Comparison of ENCODE assay signal across 20 cellular contexts in genomic region chr10:87684001-87684628, GRCh38. TPM values are rescaled to one million over a fixed set of nuclear protein-coding genes. Genes with fewer than 3 reads are reported as not detected.
A peak's percentile ranks its signal among the peaks of the same experiment; 100 is the strongest.
DNase-seq lines count a peak whose midpoint lies in the region; ATAC-seq, FAIRE-seq and TF ChIP-seq lines count a peak whose summit lies in the region.
"Had no signal": no experiment of that assay in that cellular context is flagged by ENCODE, and none has a peak within 500 bp of the region (broad histone marks: within the 10 kb centered on the region; RNA-seq: fewer than 3 reads in every experiment).

No MANE protein-coding gene starts in this region.

- H2BK20ac ChIP-seq in H1 (ENCODE audit: low read length) = no peak overlapping the region

- WGBS in H1 (ENCODE audit: extremely low coverage in 1 of 2, insufficient coverage in 1 of 2, insufficient read length in 1 of 2, insufficient replicate concordance in 2 of 2, low coverage in 1 of 2, low lambda C conversion rate in 2 of 2, missing lambda C conversion rate in 1 of 2), 2 experiments = 81% methylated on average over 7 of the region's 7 CpGs; no CpG with 5 or more reads in 1 of the 2 experiments

- no peak overlapping the region for H3K23ac ChIP-seq in H1 (ENCODE audit: insufficient read length)

- no peak for TF ChIP-seq CTCF in H1 (IDR thresholded peaks at IDR 0.05; ENCODE audit: control extremely low read depth in 1 of 3, insufficient read depth in 1 of 3, low read depth in 1 of 3, low read length in 3 of 3)

- H2BK120ac ChIP-seq in H1 (replicated peaks; ENCODE audit: low read depth, low read length) = no peak overlapping the region

- peak overlapping the region; percentile 28; the same call in 1 of the 2 replicates for H2BK12ac ChIP-seq in H1 (ENCODE audit: low read depth, low read length)

- H3K4ac ChIP-seq in H1 (replicated peaks; ENCODE audit: insufficient read length, low read depth, low read length) = no peak overlapping the region

- no peaks in the 10 kb centered on the region for H3K23me2 ChIP-seq in H1 (ENCODE audit: low read depth, low read length)

- H3K27me3 ChIP-seq in H1 (replicated peaks in 1 of 4; ENCODE audit: control insufficient read depth in 3 of 4, extremely low read depth in 1 of 4, insufficient read depth in 3 of 4, low read length in 3 of 4) = no peaks in the 10 kb centered on the region

- H3K27ac ChIP-seq in H1 (ENCODE audit: low read depth, low read length) = no peak overlapping the region
- H3K27ac ChIP-seq: A549 had no signal

- ATAC-seq in stimulated activated naive CD8-positive, alpha-beta T cell treated with anti-CD3 and anti-CD28 coated beads, Interleukin-15, Interleukin-2, amounts not matched to agents 100 U/mL and 50 U/mL, for 24 hours = no peak
- ATAC-seq: A549 had no signal

- H4K8ac ChIP-seq in H1 (ENCODE audit: extremely low read depth, insufficient read depth, low read length) = no peak overlapping the region

- no peak for FAIRE-seq in H1 (lab: Jason Lieb, UNC)
- FAIRE-seq: A549, GM12892 had no signal

- H3K36me3 ChIP-seq in H1 (ENCODE audit: control insufficient read depth in 2 of 4, insufficient read depth in 4 of 4, low read length in 3 of 4) = no peaks in the 10 kb centered on the region; a peak in 1 of 8 replicates

- no peak overlapping the region for H3K4me2 ChIP-seq in H1 (ENCODE audit: insufficient read depth in 1 of 2, low read depth in 2 of 2, low read length in 2 of 2)
- H3K4me2 ChIP-seq: A549 had no signal

- H4K91ac ChIP-seq in H1 (replicated peaks; ENCODE audit: insufficient read length, low read length) = no peak overlapping the region

- H2AK5ac ChIP-seq in H1 (ENCODE audit: low read depth, low read length) = no peak overlapping the region

- peaks cover 0 to 2% of the 10 kb centered on the region in 2 experiments for H4K20me1 ChIP-seq in H1 (replicated peaks in 1 of 2; ENCODE audit: control insufficient read depth in 1 of 2, insufficient read depth in 2 of 2, low read length in 2 of 2)

- CTCF ChIA-PET in H1 (lab: Charles Lee; ENCODE audit: partially characterized antibody) = interaction anchor here (1.2 to 1.5 kb wide), 3 partner anchors 22 to 50 kb away, joined by 3 to 6 read pairs (median 4); no protein-coding TSS in a partner anchor

- no peak overlapping the region for H2AFZ ChIP-seq in H1 (ENCODE audit: low read length)

- H3K79me2 ChIP-seq in H1 (ENCODE audit: control insufficient read depth in 1 of 2, insufficient read depth in 2 of 2, low read length in 2 of 2) = peaks cover 0 to 4% of the 10 kb centered on the region in 2 experiments; a peak in 1 of 4 replicates

- H3K56ac ChIP-seq in H1 (replicated peaks; ENCODE audit: insufficient read length, low read depth, low read length) = no peak overlapping the region

- no peak for TF ChIP-seq EP300 in H1 (IDR thresholded peaks at IDR 0.05; ENCODE audit: borderline replicate concordance in 1 of 2, low read depth in 2 of 2, low read length in 2 of 2)

- H3K18ac ChIP-seq in H1 (ENCODE audit: extremely low read depth, low read length) = no peak overlapping the region

- H3K79me1 ChIP-seq in H1 (ENCODE audit: low read depth, low read length) = no peaks in the 10 kb centered on the region

- H3K4me3 ChIP-seq in H1 (ENCODE audit: extremely low read depth in 1 of 4, insufficient read depth in 2 of 4, low read depth in 3 of 4, low read length in 4 of 4) = no peak overlapping the region
- H3K4me3 ChIP-seq: A549 had no signal

- DNase-seq in NCI-H345 (lab: John Stamatoyannopoulos, UW) (peak; percentile 70), NCI-H345 treated with DMSO at 0.1 percent for 48 hours (lab: John Stamatoyannopoulos, UW; ENCODE audit: unreplicated experiment) (no peak), H1 (ENCODE audit: low read depth in 1 of 2, low spot score in 2 of 2) (no peak), retina (peak; percentile 7), DMS153 (lab: John Stamatoyannopoulos, UW) (no peak)
- DNase-seq in stimulated activated naive CD8-positive, alpha-beta T cell treated with anti-CD3 and anti-CD28 coated beads, Interleukin-15, Interleukin-2, amounts not matched to agents 100 U/mL and 50 U/mL, for 24 hours = no peak
- DNase-seq: 8988T; ACHN; C1 segment of cervical spinal cord; Calu3; CD4-positive, alpha-beta memory T cell; COR-L47; DMS79 treated with DMSO at 0.1 percent for 48 hours; GF-D8; GOT3; H7; HCEC 1CT had no signal

- no peak for TF ChIP-seq POLR2A in H1 (IDR thresholded peaks at IDR 0.05; ENCODE audit: control extremely low read depth in 1 of 2, low read depth in 2 of 2, low read length in 2 of 2)

- H3K9me3 ChIP-seq in H1 (ENCODE audit: insufficient read depth in 2 of 2, low read depth in 1 of 2, low read length in 1 of 2) = no peaks in the 10 kb centered on the region
- H3K9me3 ChIP-seq: A549 had no signal

- H4K5ac ChIP-seq in H1 (ENCODE audit: insufficient read length, low read depth, low read length) = no peak overlapping the region

- no peaks in the 10 kb centered on the region for H3K4me1 ChIP-seq in H1 (replicated peaks in 1 of 4; ENCODE audit: control insufficient read depth in 3 of 4, insufficient read depth in 4 of 4, low read length in 3 of 4)

- POLR2A ChIA-PET in H1 (lab: Charles Lee; ENCODE audit: partially characterized antibody) = interaction anchor here (1.0 to 1.3 kb wide), 4 partner anchors 10 to 26 kb away, joined by 3 to 4 read pairs (median 3); no protein-coding TSS in a partner anchor

- TF ChIP-seq RAD21 in H1 (IDR thresholded peaks at IDR 0.05 in 1 of 2, conservative IDR thresholded peaks at IDR 0.05 in 1 of 2; ENCODE audit: low read depth in 2 of 2, low read length in 2 of 2) = no peak

- H3K9ac ChIP-seq in H1 (replicated peaks in 1 of 4; ENCODE audit: extremely low read depth in 1 of 4, low read depth in 3 of 4, low read length in 3 of 4) = no peak overlapping the region

- no peak overlapping the region for H3K14ac ChIP-seq in H1 (ENCODE audit: insufficient read length)

- H2BK5ac ChIP-seq in H1 (ENCODE audit: low read depth, low read length) = no peak overlapping the region

- no peak overlapping the region for H2BK15ac ChIP-seq in H1 (ENCODE audit: low read length)

TF ChIP-seq in H1, 55 proteins besides CTCF, POLR2A, EP300 and RAD21:
- no peak for TF ChIP-seq CREB1 (IDR thresholded peaks at IDR 0.05)
- no peak for TF ChIP-seq SIX5 (IDR thresholded peaks at IDR 0.05; ENCODE audit: low read depth, low read length)
- no peak for TF ChIP-seq CHD2 (IDR thresholded peaks at IDR 0.05; ENCODE audit: low read length)
TF ChIP-seq in H1: peak in this region for 0.

RNA-seq across cellular contexts. Expression of gene PAPSS2, which starts 24.4 kb away (rescaled TPM):
- 20.2 and 23.8 TPM in 2 replicates for total RNA-seq in H1 (2021; fragmentation: NEBNext Ultra II Directional; extraction: Animal tissue kit (Norgen Biotek cat#: 25700))
- 7.3 and 7.6 TPM in 2 replicates for polyA plus RNA-seq in H1 (2011; rRNA removed)
- polyA plus RNA-seq in H1 (2011; cell fraction: cytosol; rRNA removed) = 8.9 TPM
- 13.8 TPM for polyA plus RNA-seq in H1 (2011; cell fraction: nucleus; rRNA removed)
- 15.8 to 33.5 TPM (median 20.2 TPM) in 4 replicates for polyA plus RNA-seq in H1 (2012, experiment 1 of 2)
- polyA plus RNA-seq in H1 (2012, experiment 2 of 2) = 5.4 TPM
- 12.7 TPM for polyA plus RNA-seq in H1 (2013, experiment 1 of 2)
- 12.0 TPM for polyA plus RNA-seq in H1 (2013, experiment 2 of 2)
- 13.1 and 15.0 TPM in 2 replicates for polyA minus RNA-seq in H1 (2011; rRNA and poly(A)+ RNA removed)
- 6.2 TPM for polyA minus RNA-seq in H1 (2011; cell fraction: cytosol; rRNA and poly(A)+ RNA removed)
- 12.3 TPM for polyA minus RNA-seq in H1 (2011; cell fraction: nucleus; rRNA and poly(A)+ RNA removed)
- total RNA-seq: G401 had no signal

Comparison
In these comparisons a context has a peak if more than half of its experiments do, and no peak if none do; other contexts are left out.
1. DNase-seq: peak in NCI-H345 (single experiment) and retina (single experiment); none in NCI-H345 treated with DMSO at 0.1 percent for 48 hours (single experiment), H1 (0 of 2), DMS153 (single experiment) and stimulated activated naive CD8-positive, alpha-beta T cell treated with anti-CD3 and anti-CD28 coated beads, Interleukin-15, Interleukin-2, amounts not matched to agents 100 U/mL and 50 U/mL, for 24 hours (single experiment).